8 cellular contexts compared by ENCODE assay signal in the genomic region with DNA sequence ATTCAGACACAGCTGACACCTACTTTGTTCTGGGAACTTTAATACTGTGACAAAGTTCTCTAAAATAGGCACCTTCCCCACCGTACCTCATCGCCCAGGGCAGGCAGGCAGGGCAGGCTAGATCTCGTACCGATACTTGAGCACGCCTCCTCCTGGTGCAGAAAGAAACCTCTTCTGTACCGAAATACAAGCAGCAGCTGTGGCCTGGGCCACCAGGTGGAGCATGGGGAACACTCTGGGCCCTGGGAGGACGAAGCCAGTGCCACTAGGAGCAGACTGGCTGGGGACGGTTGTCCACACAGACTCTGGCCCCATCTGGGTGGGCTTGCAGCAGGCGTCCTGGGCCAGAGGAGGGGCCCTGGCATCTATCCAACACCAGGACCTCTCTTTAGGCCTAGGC. TPM values are rescaled to one million over a fixed set of nuclear protein-coding genes. Genes with fewer than 3 reads are reported as not detected.
DNase-seq lines count a peak whose midpoint lies in the region; ATAC-seq and TF ChIP-seq lines count a peak whose summit lies in the region.

No MANE protein-coding gene starts in this region.

- H3K4me1 ChIP-seq in OCI-LY7 (ENCODE audit: insufficient read depth, low read length, poor library complexity, severe bottlenecking) (no peaks in the 10 kb centered on the region), ascending aorta (no peaks in the 10 kb centered on the region), upper lobe of right lung (no peaks in the 10 kb centered on the region)

- H3K36me3 Mint-ChIP-seq in immature natural killer cell: no peaks in the 10 kb centered on the region

- H3K9me3 Mint-ChIP-seq in immature natural killer cell: no peaks in the 10 kb centered on the region

- peaks cover 0 to 4% (median 1%) of the 10 kb centered on the region in 3 donors for H3K27me3 Mint-ChIP-seq in immature natural killer cell (ENCODE audit: low read depth in 3 of 3)

- POLR2A ChIA-PET in OCI-LY7 (lab: Charles Lee): interaction anchor here (1.4 kb wide), 1 partner anchor 13 kb away, joined by 5 read pairs; a partner anchor contains a TSS

- TSS peak; percentile 85 for BruUV-seq in OCI-LY7 (replicated peaks; lab: Mats Ljungman, UMichigan)

- ATAC-seq in upper lobe of right lung: peak; percentile 30

- H3K4me3 Mint-ChIP-seq in immature natural killer cell: no peak overlapping the region

- H3K79me2 ChIP-seq in OCI-LY7 (ENCODE audit: insufficient read depth, low read depth, low read length): no peaks in the 10 kb centered on the region

- no peak overlapping the region for H3K4me2 ChIP-seq in OCI-LY7 (ENCODE audit: low read length)

- H3K36me3 ChIP-seq in OCI-LY7 (ENCODE audit: insufficient read depth, low read length) (peaks cover 4% of the 10 kb centered on the region; the same call in 1 of the 2 replicates), ascending aorta (peaks cover 42 to 70% of the 10 kb centered on the region in 2 donors), upper lobe of right lung (peaks cover 38% of the 10 kb centered on the region)

- no peak overlapping the region for H3K27ac ChIP-seq in OCI-LY7 (ENCODE audit: low read depth, low read length, poor library complexity, severe bottlenecking)
- H3K27ac ChIP-seq in ascending aorta: peak overlapping the region; percentile 6 to 35
- no peak overlapping the region for H3K27ac ChIP-seq in upper lobe of right lung

- intact Hi-C loops in OCI-LY7 (cut with micrococcal nuclease; ENCODE audit: unreplicated experiment) (no loop called here), ascending aorta (cut with DNase I) (no loop called here), upper lobe of right lung (cut with DNase I) (no loop called here)

- no peak overlapping the region for H3K4me3 ChIP-seq in AG10803 (ENCODE audit: low read length)
- no peak overlapping the region for H3K4me3 ChIP-seq in GM12865 (ENCODE audit: low read depth, low read length)
- H3K4me3 ChIP-seq in OCI-LY7 (ENCODE audit: low read depth, low read length, poor library complexity, severe bottlenecking): no peak overlapping the region
- H3K4me3 ChIP-seq in ascending aorta: no peak overlapping the region
- no peak overlapping the region for H3K4me3 ChIP-seq in upper lobe of right lung

- H3K9me3 ChIP-seq in OCI-LY7 (ENCODE audit: low read length) (no peaks in the 10 kb centered on the region), ascending aorta (no peaks in the 10 kb centered on the region), upper lobe of right lung (no peaks in the 10 kb centered on the region)

- TF ChIP-seq CTCF in AG10803 (conservative IDR thresholded peaks at IDR 0.05; ENCODE audit: low read length): peak; percentile 58
- TF ChIP-seq CTCF in GM12865 (IDR thresholded peaks at IDR 0.05; ENCODE audit: insufficient read depth, low read depth, low read length, missing control alignments): peak; percentile 58
- peak; percentile 77 for TF ChIP-seq CTCF in OCI-LY7 (conservative IDR thresholded peaks at IDR 0.05; ENCODE audit: low read length)
- TF ChIP-seq CTCF in ascending aorta (IDR thresholded peaks at IDR 0.05): peak; percentile 70 to 78 (median 77)
- TF ChIP-seq CTCF in upper lobe of right lung (IDR thresholded peaks at IDR 0.05): peak; percentile 35

- H3K9me2 ChIP-seq in OCI-LY7 (ENCODE audit: insufficient read depth, low read length): no peaks in the 10 kb centered on the region

- H4K20me1 ChIP-seq in OCI-LY7 (ENCODE audit: insufficient read depth, low read length): no peaks in the 10 kb centered on the region

- peak overlapping the region in 1 of 6 donors; percentile 7 for H3K27ac Mint-ChIP-seq in immature natural killer cell

- H2AFZ ChIP-seq in OCI-LY7 (ENCODE audit: low read length): no peak overlapping the region

- H3K4me1 Mint-ChIP-seq in immature natural killer cell: no peaks in the 10 kb centered on the region

- CTCF ChIA-PET in OCI-LY7 (lab: Charles Lee; ENCODE audit: unreplicated experiment): interaction anchor here (0.9 kb wide), 1 partner anchor 13 kb away, joined by 3 read pairs; a partner anchor contains a TSS

- DNase-seq in AG10803 (ENCODE audit: low read depth) (peak; percentile 40), GM12865 (ENCODE audit: low read depth) (peak; percentile 64), OCI-LY7 (ENCODE audit: low spot score) (peak; percentile 64), ascending aorta (ENCODE audit: low spot score in 2 of 2) (peak in 1 of 2 donors; percentile 84), immature natural killer cell (peak; percentile 27), upper lobe of right lung (no peak), dedifferentiated amniotic fluid mesenchymal stem cell (ENCODE audit: extremely low spot score) (no peak), T1000 (lab: John Stamatoyannopoulos, UW) (no peak)

- H3K27me3 ChIP-seq in ascending aorta (no peaks in the 10 kb centered on the region), upper lobe of right lung (no peaks in the 10 kb centered on the region)

RNA-seq across cellular contexts. Expression of a gene that starts 12.8 kb away (rescaled TPM):
- total RNA-seq in OCI-LY7 (2014; rRNA removed; shearing (Covaris generic)): 17.0 and 17.5 TPM in 2 replicates
- total RNA-seq in OCI-LY7 (2022) (40.5 and 45.7 TPM in 2 replicates), ascending aorta (12.5 TPM), upper lobe of right lung (44.4 TPM)
- polyA plus RNA-seq in immature natural killer cell: 10 to 100 TPM; 24.1 to 31.6 (median 24.4) TPM

RNA-seq across cellular contexts. Expression of a gene that starts 16.1 kb away (rescaled TPM):
- not detected in 2 replicates for total RNA-seq in OCI-LY7 (2014; rRNA removed; shearing (Covaris generic))
- total RNA-seq in OCI-LY7 (2022) (not detected in 2 replicates), ascending aorta (119 TPM), upper lobe of right lung (6.3 TPM)
- not detected for polyA plus RNA-seq in immature natural killer cell

RNA-seq across cellular contexts. Expression of a gene that starts 32.6 kb away (rescaled TPM):
- 26.6 and 28.5 TPM in 2 replicates for total RNA-seq in OCI-LY7 (2014; rRNA removed; shearing (Covaris generic))
- 41.0 and 48.3 TPM in 2 replicates for total RNA-seq in OCI-LY7 (2022)
- total RNA-seq in ascending aorta: 34.7 TPM
- 10 to 100 TPM in 2 of 3 donors, 1 to 10 TPM in 1; 9.2 to 15.4 (median 15.0) TPM for polyA plus RNA-seq in immature natural killer cell
- total RNA-seq in upper lobe of right lung: 43.7 TPM

RNA-seq across cellular contexts. Expression of a gene that starts 44.0 kb away (rescaled TPM):
- total RNA-seq in OCI-LY7 (2014; rRNA removed; shearing (Covaris generic)): 20.4 and 39.0 TPM in 2 replicates
- total RNA-seq in OCI-LY7 (2022): 59.0 and 65.0 TPM in 2 replicates
- total RNA-seq in ascending aorta: 28.4 TPM
- polyA plus RNA-seq in immature natural killer cell: 10 to 100 TPM; 10.4 to 18.6 (median 11.4) TPM
- total RNA-seq in upper lobe of right lung: 29.5 TPM

RNA-seq across cellular contexts. Expression of a gene that starts 44.2 kb away (rescaled TPM):
- 378 and 419 TPM in 2 replicates for total RNA-seq in OCI-LY7 (2014; rRNA removed; shearing (Covaris generic))
- total RNA-seq in OCI-LY7 (2022) (374 and 426 TPM in 2 replicates), ascending aorta (89.7 TPM), upper lobe of right lung (160 TPM)
- 100 to 1,000 TPM; 351 to 473 (median 385) TPM for polyA plus RNA-seq in immature natural killer cell

Comparison
In these comparisons a context has a peak if more than half of its experiments do, and no peak if none do; other contexts are left out.
1. DNase-seq: peak in AG10803 (single experiment), GM12865 (single experiment), OCI-LY7 (single experiment) and immature natural killer cell (3 of 3); none in upper lobe of right lung (single experiment), dedifferentiated amniotic fluid mesenchymal stem cell (single experiment) and T1000 (single experiment).
2. H3K27ac ChIP-seq: peak in ascending aorta (2 of 2); none in OCI-LY7 (single experiment) and upper lobe of right lung (single experiment).
3. RNA of a gene that starts 16.1 kb away (total RNA-seq): 119 TPM in ascending aorta (single experiment); 6.3 TPM in upper lobe of right lung (single experiment) and not detected in OCI-LY7; every median in the first group is over 10 times any median in the second.
4. Peak in every context shown above with its lines, with median percentiles within 50 percentile points of each other: CTCF ChIP-seq.